ENCODE assay signal across 13 cellular contexts in genomic region chr3:183260167-183260904, GRCh38. TPM values are rescaled to one million over a fixed set of nuclear protein-coding genes. Genes with fewer than 3 reads are reported as not detected.
DNase-seq lines count a peak whose midpoint lies in the region; ATAC-seq, FAIRE-seq and TF ChIP-seq lines count a peak whose summit lies in the region.
"Had no signal": no experiment of that assay in that cellular context is flagged by ENCODE, and none has a peak within 500 bp of the region (broad histone marks: within the 10 kb centered on the region; RNA-seq: fewer than 3 reads in every experiment).

No MANE protein-coding gene starts in this region.

- TF ChIP-seq POLR2A in spleen (IDR thresholded peaks at IDR 0.05) (no peak), H54 (IDR thresholded peaks at IDR 0.05; ENCODE audit: low read depth, low read length) (no peak)

- no peak overlapping the region for H3K4me3 Mint-ChIP-seq in T-helper 17 cell
- H3K4me3 Mint-ChIP-seq: activated T-helper 17 cell treated with anti-CD3 and anti-CD28 coated beads, Interleukin-2, amount 50 U/mL, for 72 hours; central memory CD8-positive, alpha-beta T cell; natural killer cell had no signal

- no peaks in the 10 kb centered on the region for H3K27me3 ChIP-seq in Karpas-422 (ENCODE audit: low read length)
- peaks cover 0 to 2% (median 0%) of the 10 kb centered on the region in 7 donors for H3K27me3 ChIP-seq in spleen (replicated peaks in 1 of 7)

- 25 to 42% (median 40%) methylated on average over 7 of the region's 7 CpGs for WGBS in spleen, 5 donors

- no peak for TF ChIP-seq CTCF in spleen (IDR thresholded peaks at IDR 0.05 in 8 of 11, conservative IDR thresholded peaks at IDR 0.05 in 3 of 11)

- H3K9ac ChIP-seq in Karpas-422 (ENCODE audit: low read length) = no peak overlapping the region

- intact Hi-C loops in spleen (cut with DNase I; ENCODE audit: low total_unique reads) = no loop called here

- H3K27ac ChIP-seq in Karpas-422 (ENCODE audit: low read length) = no peak overlapping the region
- peak overlapping the region in 6 of 8 donors; percentile 23 to 79 (median 76) for H3K27ac ChIP-seq in spleen
- H3K27ac ChIP-seq: thoracic aorta had no signal

- no peak for FAIRE-seq in H54 (lab: Jason Lieb, UNC)

- H3K9me2 ChIP-seq in Karpas-422 (replicated peaks; ENCODE audit: insufficient read depth, low read length) = no peaks in the 10 kb centered on the region

- H3K4me1 Mint-ChIP-seq in T-helper 17 cell = no peaks in the 10 kb centered on the region
- H3K4me1 Mint-ChIP-seq: central memory CD8-positive, alpha-beta T cell; natural killer cell had no signal

- no peaks in the 10 kb centered on the region for H4K20me1 ChIP-seq in Karpas-422 (ENCODE audit: insufficient read depth, low read depth, low read length)

- peaks cover 19% of the 10 kb centered on the region for H3K27me3 Mint-ChIP-seq in T-helper 17 cell

- H2AFZ ChIP-seq in Karpas-422 (ENCODE audit: low read length) = no peak overlapping the region

- H3K4me2 ChIP-seq in Karpas-422 (ENCODE audit: low read depth, low read length, poor library complexity, severe bottlenecking) = peak overlapping the region; percentile 28

- H3K79me2 ChIP-seq in Karpas-422 (ENCODE audit: low read length) = no peaks in the 10 kb centered on the region

- DNase-seq in Karpas-422 (peak; percentile 65), T-helper 17 cell (no peak), iris pigment epithelial cell (ENCODE audit: low read depth) (peak; percentile 69), spleen (no peak), HuH-7 (ENCODE audit: low spot score) (no peak), H54 (ENCODE audit: insufficient read length, low spot score) (no peak), RKO (ENCODE audit: low spot score) (no peak)
- DNase-seq: natural killer cell; stimulated activated CD4-positive, alpha-beta T cell treated with anti-CD3 and anti-CD28 coated beads, Interleukin-4, amount 100 ng/mL, for 1 hour had no signal

- H3K9me3 ChIP-seq in Karpas-422 (ENCODE audit: low read length) (no peaks in the 10 kb centered on the region), T-helper 17 cell (ENCODE audit: control insufficient read depth, low read length, poor library complexity, severe bottlenecking) (no peaks in the 10 kb centered on the region), spleen (no peaks in the 10 kb centered on the region)
- H3K9me3 ChIP-seq: thoracic aorta had no signal

- H3K36me3 ChIP-seq in Karpas-422 (ENCODE audit: insufficient read depth, low read length) = no peaks in the 10 kb centered on the region
- H3K36me3 ChIP-seq in spleen = no peaks in the 10 kb centered on the region
- H3K36me3 ChIP-seq: thoracic aorta had no signal

- no peak overlapping the region for H3K27ac Mint-ChIP-seq in T-helper 17 cell
- H3K27ac Mint-ChIP-seq: activated T-helper 17 cell treated with anti-CD3 and anti-CD28 coated beads, Interleukin-2, amount 50 U/mL, for 72 hours; natural killer cell had no signal

- H3K4me3 ChIP-seq in Karpas-422 (ENCODE audit: low read length) (no peak overlapping the region), spleen (peak overlapping the region in 1 of 8 donors; percentile 26)
- H3K4me3 ChIP-seq: thoracic aorta had no signal

- peaks cover 11% of the 10 kb centered on the region for H3K36me3 Mint-ChIP-seq in T-helper 17 cell (ENCODE audit: low read depth)
- H3K36me3 Mint-ChIP-seq: natural killer cell had no signal

- ATAC-seq in T-helper 17 cell (peak; percentile 41), GM19452 (IDR thresholded peaks at IDR 0.05; ENCODE audit: unreplicated experiment) (no peak)
- ATAC-seq: activated T-helper 17 cell treated with anti-CD3 and anti-CD28 coated beads, Interleukin-2, amount 50 U/mL, for 72 hours had no signal

- H3K4me1 ChIP-seq in Karpas-422 (ENCODE audit: low read length) (peaks cover 18% of the 10 kb centered on the region), spleen (peaks cover 0 to 52% (median 20%) of the 10 kb centered on the region in 6 donors)

RNA-seq across cellular contexts. Expression of gene B3GNT5, which starts 7.3 kb away (rescaled TPM):
- total RNA-seq in Karpas-422 (2014; rRNA removed; shearing (Covaris generic); ENCODE audit: low replicate concordance) = 2.0 and 8.6 TPM in 2 replicates
- total RNA-seq in T-helper 17 cell (1 to 10 TPM; 1.6 to 2.1 TPM), spleen (10 to 100 TPM in 1 of 7 donors, 1 to 10 TPM in 6; 2.2 to 11.9 (median 6.2) TPM)
- polyA plus RNA-seq in spleen = 1 to 10 TPM in 2 of 3 donors, under 1 TPM in 1; 0.61 to 1.2 (median 1.0) TPM

Comparison
In these comparisons a context has a peak if more than half of its experiments do, and no peak if none do; other contexts are left out.
1. DNase-seq: peak in Karpas-422 (single experiment) and iris pigment epithelial cell (single experiment); none in T-helper 17 cell (0 of 3), spleen (single experiment), HuH-7 (single experiment), H54 (single experiment) and RKO (single experiment).